8 cellular contexts compared by ENCODE assay signal in genomic region chr1:119544165-119544762, GRCh38. TPM values are rescaled to one million over a fixed set of nuclear protein-coding genes. Genes with fewer than 3 reads are reported as not detected.
A peak's percentile ranks its signal among the peaks of the same experiment; 100 is the strongest.
DNase-seq lines count a peak whose midpoint lies in the region; ATAC-seq and TF ChIP-seq lines count a peak whose summit lies in the region.

No MANE protein-coding gene starts in this region.

- no peak overlapping the region for H3K27ac ChIP-seq in Karpas-422 (ENCODE audit: low read length)
- H3K27ac ChIP-seq in prostate gland: no peak overlapping the region

- H3K4me2 ChIP-seq in Karpas-422 (ENCODE audit: low read depth, low read length, poor library complexity, severe bottlenecking): no peak overlapping the region

- H4K20me1 ChIP-seq in Karpas-422 (ENCODE audit: insufficient read depth, low read depth, low read length): no peaks in the 10 kb centered on the region

- H3K4me1 Mint-ChIP-seq in neural crest cell (no peaks in the 10 kb centered on the region), natural killer cell (no peaks in the 10 kb centered on the region)

- DNase-seq in NCI-H345 (lab: John Stamatoyannopoulos, UW) (peak; percentile 10), NCI-H345 treated with DMSO at 0.1 percent for 48 hours (lab: John Stamatoyannopoulos, UW; ENCODE audit: unreplicated experiment) (no peak), Karpas-422 (peak; percentile 56), cerebellar cortex (ENCODE audit: low spot score) (peak; percentile 1), neural crest cell (ENCODE audit: low read depth, low spot score) (no peak), prostate gland (ENCODE audit: low spot score) (no peak), natural killer cell (no peak)

- no peaks in the 10 kb centered on the region for H3K36me3 Mint-ChIP-seq in neural crest cell (ENCODE audit: low read depth)
- H3K36me3 Mint-ChIP-seq in natural killer cell: no peaks in the 10 kb centered on the region

- H3K9me2 ChIP-seq in Karpas-422 (replicated peaks; ENCODE audit: insufficient read depth, low read length): no peaks in the 10 kb centered on the region

- H3K27ac Mint-ChIP-seq in neural crest cell (ENCODE audit: unreplicated experiment) (no peak overlapping the region), natural killer cell (no peak overlapping the region)

- peaks cover 5% of the 10 kb centered on the region for H3K27me3 Mint-ChIP-seq in neural crest cell (ENCODE audit: low read depth)
- peaks cover 0 to 2% of the 10 kb centered on the region in 2 donors for H3K27me3 Mint-ChIP-seq in natural killer cell (ENCODE audit: low read depth in 2 of 2)

- no peak overlapping the region for H2AFZ ChIP-seq in Karpas-422 (ENCODE audit: low read length)

- H3K4me1 ChIP-seq in Karpas-422 (ENCODE audit: low read length) (no peaks in the 10 kb centered on the region), prostate gland (replicated peaks) (peaks cover 4% of the 10 kb centered on the region)

- ATAC-seq in natural killer cell (no peak), GM18867 (IDR thresholded peaks at IDR 0.05; ENCODE audit: unreplicated experiment) (no peak)

- H3K4me3 ChIP-seq in Karpas-422 (ENCODE audit: low read length) (no peak overlapping the region), prostate gland (no peak overlapping the region)

- H3K79me2 ChIP-seq in Karpas-422 (ENCODE audit: low read length): no peaks in the 10 kb centered on the region

- H3K36me3 ChIP-seq in Karpas-422 (ENCODE audit: insufficient read depth, low read length): no peaks in the 10 kb centered on the region
- H3K36me3 ChIP-seq in prostate gland: no peaks in the 10 kb centered on the region

- no peak for TF ChIP-seq POLR2A in prostate gland (IDR thresholded peaks at IDR 0.05)

- no peak overlapping the region for H3K9ac ChIP-seq in Karpas-422 (ENCODE audit: low read length)

- H3K9me3 Mint-ChIP-seq in neural crest cell (no peaks in the 10 kb centered on the region), natural killer cell (no peaks in the 10 kb centered on the region)

- intact Hi-C loops in prostate gland (cut with DNase I) (no loop called here), natural killer cell (cut with micrococcal nuclease) (no loop called here)

- no peaks in the 10 kb centered on the region for H3K9me3 ChIP-seq in Karpas-422 (ENCODE audit: low read length)
- no peaks in the 10 kb centered on the region for H3K9me3 ChIP-seq in prostate gland

- 52% methylated on average over 3 of the region's 3 CpGs for WGBS in prostate gland

- TF ChIP-seq CTCF in neural crest cell (conservative IDR thresholded peaks at IDR 0.05): peak; percentile 48
- no peak for TF ChIP-seq CTCF in prostate gland (IDR thresholded peaks at IDR 0.05)
- no peak for TF ChIP-seq CTCF in natural killer cell (IDR thresholded peaks at IDR 0.05)

- H3K27me3 ChIP-seq in Karpas-422 (ENCODE audit: low read length) (no peaks in the 10 kb centered on the region), prostate gland (replicated peaks; ENCODE audit: insufficient read depth) (no peaks in the 10 kb centered on the region)

- H3K4me3 Mint-ChIP-seq in neural crest cell (no peak overlapping the region), natural killer cell (no peak overlapping the region)

RNA-seq across cellular contexts. Expression of gene HSD3B1, which starts 37.3 kb away (rescaled TPM):
- total RNA-seq in Karpas-422 (2014; rRNA removed; shearing (Covaris generic); ENCODE audit: low replicate concordance): not detected in 2 replicates
- not detected in 2 replicates for total RNA-seq in neural crest cell
- not detected for total RNA-seq in prostate gland
- total RNA-seq in natural killer cell: not detected

Comparison
In these comparisons a context has a peak if more than half of its experiments do, and no peak if none do; other contexts are left out.
1. DNase-seq: peak in NCI-H345 (single experiment), Karpas-422 (single experiment) and cerebellar cortex (single experiment); none in NCI-H345 treated with DMSO at 0.1 percent for 48 hours (single experiment), neural crest cell (single experiment), prostate gland (single experiment) and natural killer cell (single experiment).